Comparison of ENCODE assay signal across 15 cellular contexts in genomic region chr3:128597900-128598299, GRCh38. TPM values are rescaled to one million over a fixed set of nuclear protein-coding genes. Genes with fewer than 3 reads are reported as not detected.
DNase-seq lines count a peak whose midpoint lies in the region; TF ChIP-seq lines count a peak whose summit lies in the region.
"Had no signal": no experiment of that assay in that cellular context is flagged by ENCODE, and none has a peak within 500 bp of the region (broad histone marks: within the 10 kb centered on the region; RNA-seq: fewer than 3 reads in every experiment).

No MANE protein-coding gene starts in this region.

- DNase-seq in A673 (ENCODE audit: low spot score), result no peak
- DNase-seq in HCEC 1CT, result peak; percentile 43
- peak; percentile 18 for DNase-seq in amniotic stem cell (lab: John Stamatoyannopoulos, UW)
- peak; percentile 74 for DNase-seq in hepatic stellate cell (ENCODE audit: low spot score)
- no peak for DNase-seq in DMS53 treated with DMSO at 0.1 percent for 48 hours (lab: John Stamatoyannopoulos, UW; ENCODE audit: unreplicated experiment)
- DNase-seq in NCI-H146 (lab: John Stamatoyannopoulos, UW), result no peak
- no peak for DNase-seq in activated gamma-delta T cell (lab: John Stamatoyannopoulos, UW)
- DNase-seq in RWPE1 (ENCODE audit: low spot score), result no peak
- DNase-seq: DMS79, GF-D8, GOT3, NCI-H1436, NCI-H2081, NCI-H510A treated with DMSO at 0.1 percent for 48 hours had no signal

- peaks cover 3% of the 10 kb centered on the region for H3K4me1 ChIP-seq in A673 (ENCODE audit: insufficient read depth, low read length, poor library complexity, severe bottlenecking)

- POLR2A ChIA-PET in A673 (lab: Charles Lee; ENCODE audit: low non-redundant PET), result no interaction called here
- POLR2A ChIA-PET in RWPE1 (lab: Yijun Ruan, JAX; ENCODE audit: low non-redundant PET), result no interaction called here

- intact Hi-C loops in A673 (cut with micrococcal nuclease; ENCODE audit: unreplicated experiment), result no loop called here

- no TSS peak for BruUV-seq in A673 (replicated peaks; lab: Mats Ljungman, UMichigan)

- no peaks in the 10 kb centered on the region for H3K27me3 ChIP-seq in A673 (replicated peaks; ENCODE audit: insufficient read depth, low read depth, low read length, poor library complexity)

- no peak overlapping the region for H3K4me3 ChIP-seq in A673 (ENCODE audit: low read depth, low read length, poor library complexity, severe bottlenecking)

- CTCF ChIA-PET in A673 (lab: Charles Lee) (no interaction called here), RWPE1 (lab: Yijun Ruan, JAX) (interaction anchor here (1.4 kb wide), 1 partner anchor 10 kb away, joined by 5 read pairs; no protein-coding TSS in a partner anchor)

- H3K36me3 ChIP-seq in A673 (ENCODE audit: insufficient read depth, low read length, poor library complexity, severe bottlenecking), result no peaks in the 10 kb centered on the region

- no peaks in the 10 kb centered on the region for H3K9me3 ChIP-seq in A673 (ENCODE audit: low read depth, low read length, poor library complexity, severe bottlenecking)

- H3K27ac ChIP-seq in A673 (ENCODE audit: low read depth, low read length, poor library complexity, severe bottlenecking) (peak overlapping the region; percentile 63), RWPE1 (no peak overlapping the region)
- H3K27ac ChIP-seq: 22Rv1 had no signal

- no peak for TF ChIP-seq CTCF in A673 (conservative IDR thresholded peaks at IDR 0.05; ENCODE audit: low read depth, low read length)
- no peak for TF ChIP-seq CTCF in RWPE1 (conservative IDR thresholded peaks at IDR 0.05; ENCODE audit: low read depth)

RNA-seq across cellular contexts. Expression of gene RPN1, which starts 52.7 kb away (rescaled TPM):
- total RNA-seq in A673 (2021), result 239 and 254 TPM in 2 replicates

Comparison
In these comparisons a context has a peak if more than half of its experiments do, and no peak if none do; other contexts are left out.
1. DNase-seq: peak in HCEC 1CT (single experiment), amniotic stem cell (single experiment) and hepatic stellate cell (single experiment); none in A673 (single experiment), DMS53 treated with DMSO at 0.1 percent for 48 hours (single experiment), NCI-H146 (single experiment), activated gamma-delta T cell (single experiment) and RWPE1 (single experiment).